Comparison of ENCODE assay signal across 31 cellular contexts in genomic region chrX:153059191-153060094, GRCh38. TPM values are rescaled to one million over a fixed set of nuclear protein-coding genes. Genes with fewer than 3 reads are reported as not detected.
"Had no signal": no experiment of that assay in that cellular context is flagged by ENCODE, and none has a peak within 500 bp of the region (broad histone marks: within the 10 kb centered on the region; RNA-seq: fewer than 3 reads in every experiment).

No MANE protein-coding gene starts in this region.

- H3K79me2 ChIP-seq: parathyroid adenoma had no signal

- H3K4me1 ChIP-seq: left lung, lower lobe of right lung, neural progenitor cell, parathyroid adenoma, right lobe of liver, upper lobe of right lung had no signal

- H3K27ac ChIP-seq: heart left ventricle, left lung, lower lobe of right lung, neural progenitor cell, parathyroid adenoma, right atrium auricular region, right lobe of liver, suprapubic skin, thoracic aorta, tibial artery, upper lobe of right lung had no signal

- H2AFZ ChIP-seq: neural progenitor cell, parathyroid adenoma had no signal

- ATAC-seq: heart left ventricle; left colon; left lung; lower lobe of right lung; natural killer cell; right lobe of liver; stimulated activated memory B cell treated with anti-CD40 and anti-IgM and Interleukin-4, amounts not matched to agents 10 μg/mL and 1 μg/mL and 100 μg/mL, for 72 hours; upper lobe of right lung had no signal

- DNase-seq: heart left ventricle; hypothalamus; immature natural killer cell; left colon; left lung; lower lobe of right lung; mammary epithelial cell; mesendoderm; naive B cell; natural killer cell; nephron progenitor cell; right lobe of liver; stimulated activated CD4-positive, alpha-beta T cell treated with anti-CD3 and anti-CD28 coated beads, Interleukin-1b, Interleukin-23, amount 100 ng/mL, for 48 hours; stimulated activated CD4-positive, alpha-beta T cell treated with anti-CD3 and anti-CD28 coated beads, Interleukin-2, amount 100 ng/mL, for 48 hours; stimulated activated CD4-positive, alpha-beta T cell treated with anti-CD3 and anti-CD28 coated beads, Interleukin-4, amount 100 ng/mL, for 4 hours; stimulated activated CD8-positive, alpha-beta memory T cell treated with anti-CD3 and anti-CD28 coated beads, Interleukin-4, amount 100 ng/mL, for 48 hours; stimulated activated naive CD4-positive, alpha-beta T cell treated with Interleukin-2 at 50 U/mL for 16 hours; tibial artery; trophoblast cell; upper lobe of right lung had no signal

- H3K36me3 ChIP-seq: heart left ventricle, left lung, lower lobe of right lung, neural progenitor cell, right atrium auricular region, right lobe of liver, suprapubic skin, thoracic aorta, tibial artery, upper lobe of right lung had no signal

- H3K27me3 ChIP-seq: right atrium auricular region, right lobe of liver had no signal

- H3K4me3 ChIP-seq: heart left ventricle, left lung, lower lobe of right lung, neural progenitor cell, right atrium auricular region, right lobe of liver, smooth muscle cell, suprapubic skin, thoracic aorta, tibial artery, upper lobe of right lung had no signal

- H3K4me2 ChIP-seq: neural progenitor cell, smooth muscle cell had no signal

- H3K9me3 ChIP-seq: heart left ventricle, left lung, lower lobe of right lung, right atrium auricular region, right lobe of liver, suprapubic skin, thoracic aorta, tibial artery, upper lobe of right lung had no signal

- FAIRE-seq: islet of Langerhans, kidney, urothelium cell line had no signal

RNA-seq across cellular contexts. Expression of gene PNMA3, which starts 3.2 kb away (rescaled TPM):
- total RNA-seq: osteocyte had no signal
